ENCODE assay signal across 8 cellular contexts in the genomic region with DNA sequence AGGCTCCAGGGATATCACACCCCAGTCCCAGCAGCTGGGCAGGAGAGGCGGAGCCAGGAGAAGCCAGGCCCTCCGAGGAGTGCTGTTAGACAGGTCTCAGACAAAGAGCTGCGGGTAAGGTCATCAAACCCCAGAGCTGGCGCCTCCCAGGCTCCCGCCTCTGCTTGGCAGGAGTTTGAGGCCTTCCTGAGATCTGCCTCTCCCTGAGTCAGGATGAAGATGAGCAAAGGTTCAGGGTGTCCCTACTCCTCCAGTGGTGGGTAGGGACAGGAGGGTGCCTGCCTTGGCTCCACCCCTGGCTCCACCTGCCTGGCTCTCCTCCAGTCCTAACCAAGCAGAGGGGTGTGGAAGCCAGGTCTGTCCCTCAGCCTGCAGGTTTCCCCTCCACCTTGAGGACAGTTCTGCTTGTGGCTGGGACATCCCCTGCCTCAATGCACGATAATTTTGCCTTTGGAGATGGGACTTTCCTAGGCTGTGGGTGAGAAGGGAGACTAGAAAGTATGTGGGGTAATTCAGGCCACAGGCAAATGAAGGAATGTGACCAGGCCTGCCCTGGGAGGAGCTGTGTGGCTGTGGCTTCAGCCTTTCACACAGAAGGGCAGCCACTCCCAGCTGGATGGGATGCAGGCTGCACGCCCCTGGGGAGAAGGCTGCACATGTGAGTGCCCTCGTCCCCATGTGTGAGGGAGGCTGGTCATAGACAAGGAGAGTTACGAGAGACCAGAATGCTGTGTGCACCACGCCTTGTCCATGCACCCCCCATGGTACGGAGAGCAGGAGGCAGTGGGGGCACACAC. TPM values are rescaled to one million over a fixed set of nuclear protein-coding genes. Genes with fewer than 3 reads are reported as not detected.
DNase-seq lines count a peak whose midpoint lies in the region; ATAC-seq and TF ChIP-seq lines count a peak whose summit lies in the region.

No MANE protein-coding gene starts in this region.

- H3K27ac Mint-ChIP-seq in stimulated activated naive CD8-positive, alpha-beta T cell treated with anti-CD3 and anti-CD28 coated beads, Interleukin-15, amount 100 ng/mL, for 72 hours, result no peak overlapping the region

- H3K4me1 ChIP-seq in esophagus squamous epithelium (peaks cover 34 to 63% (median 39%) of the 10 kb centered on the region in 3 donors), gastrocnemius medialis (no peaks in the 10 kb centered on the region)

- WGBS in esophagus squamous epithelium, 2 donors, result 9 to 42% methylated on average over 5 to 6 of the region's 11 CpGs

- H3K27me3 Mint-ChIP-seq in stimulated activated naive CD8-positive, alpha-beta T cell treated with anti-CD3 and anti-CD28 coated beads, Interleukin-15, amount 100 ng/mL, for 72 hours, result peaks cover 26% of the 10 kb centered on the region

- no peaks in the 10 kb centered on the region for H3K9me3 Mint-ChIP-seq in stimulated activated naive CD8-positive, alpha-beta T cell treated with anti-CD3 and anti-CD28 coated beads, Interleukin-15, amount 100 ng/mL, for 72 hours

- peaks cover 0 to 44% (median 7%) of the 10 kb centered on the region in 3 donors for H3K36me3 ChIP-seq in esophagus squamous epithelium
- no peaks in the 10 kb centered on the region for H3K36me3 ChIP-seq in gastrocnemius medialis

- H3K27me3 ChIP-seq in esophagus squamous epithelium (peaks cover 0 to 21% (median 0%) of the 10 kb centered on the region in 4 donors), gastrocnemius medialis (peaks cover 14 to 16% (median 16%) of the 10 kb centered on the region in 3 donors)

- H3K4me3 Mint-ChIP-seq in stimulated activated naive CD8-positive, alpha-beta T cell treated with anti-CD3 and anti-CD28 coated beads, Interleukin-15, amount 100 ng/mL, for 72 hours, result peak overlapping the region; percentile 0 to 46

- TF ChIP-seq POLR2A in esophagus squamous epithelium (IDR thresholded peaks at IDR 0.05) (peak in 1 of 4 donors; percentile 3), gastrocnemius medialis (IDR thresholded peaks at IDR 0.05) (no peak)

- ATAC-seq in stimulated activated naive CD8-positive, alpha-beta T cell treated with anti-CD3 and anti-CD28 coated beads, Interleukin-15, amount 100 ng/mL, for 72 hours, result peak; percentile 84
- ATAC-seq in gastrocnemius medialis (no peak), HG02938 (IDR thresholded peaks at IDR 0.05; ENCODE audit: unreplicated experiment) (no peak)

- TF ChIP-seq CTCF in esophagus squamous epithelium (IDR thresholded peaks at IDR 0.05), result no peak
- no peak for TF ChIP-seq CTCF in gastrocnemius medialis (IDR thresholded peaks at IDR 0.05 in 4 of 5, conservative IDR thresholded peaks at IDR 0.05 in 1 of 5)

- peaks cover 38% of the 10 kb centered on the region for H3K4me1 Mint-ChIP-seq in stimulated activated naive CD8-positive, alpha-beta T cell treated with anti-CD3 and anti-CD28 coated beads, Interleukin-15, amount 100 ng/mL, for 72 hours

- intact Hi-C loops in esophagus squamous epithelium (cut with DNase I) (no loop called here), gastrocnemius medialis (cut with DNase I; ENCODE audit: low total_unique reads) (no loop called here)

- in situ Hi-C loops in gastrocnemius medialis (cut with MboI; ENCODE audit: low sequenced_read_pairs in 4 of 4), result no loop called here

- H3K9me3 ChIP-seq in esophagus squamous epithelium (no peaks in the 10 kb centered on the region), gastrocnemius medialis (no peaks in the 10 kb centered on the region)

- H3K4me3 ChIP-seq in esophagus squamous epithelium, result peak overlapping the region in 2 of 4 donors; percentile 45 to 57
- H3K4me3 ChIP-seq in gastrocnemius medialis, result no peak overlapping the region

- peak overlapping the region; percentile 89 to 96 (median 89) for H3K27ac ChIP-seq in esophagus squamous epithelium
- no peak overlapping the region for H3K27ac ChIP-seq in gastrocnemius medialis

- DNase-seq in COLO668 (lab: John Stamatoyannopoulos, UW; ENCODE audit: unreplicated experiment), result peak; percentile 24
- peak; percentile 60 for DNase-seq in GM19240 (ENCODE audit: insufficient read length, low spot score)
- DNase-seq in HPDE6-E6E7 (ENCODE audit: extremely low spot score), result peak; percentile 87
- DNase-seq in esophagus squamous epithelium (lab: John Stamatoyannopoulos, UW), result no peak
- peak in 1 of 2 donors; percentile 68 for DNase-seq in stimulated activated naive CD8-positive, alpha-beta T cell treated with anti-CD3 and anti-CD28 coated beads, Interleukin-15, amount 100 ng/mL, for 72 hours
- no peak for DNase-seq in gastrocnemius medialis
- no peak for DNase-seq in Ammon's horn (ENCODE audit: low spot score)

RNA-seq across cellular contexts. Expression of gene PLEKHG6, which starts 2.2 kb away (rescaled TPM):
- total RNA-seq in esophagus squamous epithelium (10 to 100 TPM; 13.9 to 61.7 (median 29.2) TPM), gastrocnemius medialis (under 1 TPM in 1 of 4 donors, not detected in 3; 0.29 TPM)

RNA-seq across cellular contexts. Expression of gene TNFRSF1A, which starts 29.1 kb away (rescaled TPM):
- total RNA-seq in esophagus squamous epithelium, result 100 to 1,000 TPM; 121 to 190 (median 134) TPM
- 100 to 1,000 TPM; 103 to 220 (median 193) TPM for total RNA-seq in gastrocnemius medialis

Comparison
In these comparisons a context has a peak if more than half of its experiments do, and no peak if none do; other contexts are left out.
1. DNase-seq: peak in COLO668 (single experiment), GM19240 (single experiment) and HPDE6-E6E7 (single experiment); none in esophagus squamous epithelium (single experiment), gastrocnemius medialis (0 of 2) and Ammon's horn (single experiment).
2. H3K27ac ChIP-seq: peak in esophagus squamous epithelium (4 of 4); none in gastrocnemius medialis (0 of 4).
3. RNA of gene PLEKHG6, which starts 2.2 kb away (total RNA-seq): 13.9 to 61.7 TPM in esophagus squamous epithelium; 0.29 TPM in gastrocnemius medialis; every median in the first group is over 10 times any median in the second.